In the genomic region with DNA sequence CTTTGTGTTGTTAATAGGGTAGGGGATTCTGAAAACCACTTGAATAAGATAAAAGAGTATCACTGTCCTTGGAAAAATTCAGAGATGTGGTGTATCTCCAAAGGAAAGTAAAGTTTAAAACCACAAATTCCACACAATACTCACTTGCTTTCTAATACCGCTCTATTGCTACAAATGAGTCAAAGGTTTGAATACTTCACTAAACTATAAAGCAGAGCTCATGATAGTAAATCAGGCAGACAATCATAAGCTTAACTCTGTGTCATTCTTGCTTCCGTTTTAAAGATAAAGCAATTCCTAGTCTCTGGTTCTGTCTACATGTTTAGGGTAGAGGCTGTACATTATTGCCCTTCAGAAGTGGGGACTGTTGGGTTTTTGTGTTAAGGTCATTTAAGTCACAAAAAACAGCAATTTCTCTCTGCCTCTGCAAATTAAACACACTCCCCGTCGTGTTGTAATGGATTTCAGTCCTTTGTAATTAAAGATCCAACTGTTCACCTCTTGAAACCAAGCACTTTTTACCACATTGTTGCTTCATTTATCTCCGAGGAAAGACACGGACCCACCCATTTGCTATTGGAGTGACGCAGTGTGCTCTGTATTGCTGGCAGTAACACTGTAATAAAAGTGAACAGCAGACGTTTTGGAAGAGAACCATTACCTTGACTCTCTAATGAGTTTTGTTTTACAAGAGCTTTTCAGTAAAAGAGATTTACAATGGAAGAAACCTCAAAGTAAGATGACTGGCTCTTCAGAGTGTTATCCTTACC, we compare ENCODE assay signal across 15 cellular contexts.
A peak's percentile ranks its signal among the peaks of the same experiment; 100 is the strongest.
DNase-seq lines count a peak whose midpoint lies in the region; TF ChIP-seq lines count a peak whose summit lies in the region.
"Had no signal": no experiment of that assay in that cellular context is flagged by ENCODE, and none has a peak within 500 bp of the region (broad histone marks: within the 10 kb centered on the region; RNA-seq: fewer than 3 reads in every experiment).

No MANE protein-coding gene starts in this region.

- no peaks in the 10 kb centered on the region for H3K9me3 ChIP-seq in mesenchymal stem cell (ENCODE audit: control insufficient read depth, low read length)
- H3K9me3 ChIP-seq: BLaER1 treated with 17β-estradiol and CSF1 and Interleukin-3, amounts not matched to agents 10 nM and 100 nM; prostate gland; upper lobe of right lung had no signal

- no peak overlapping the region for H3K4me2 ChIP-seq in mesenchymal stem cell (ENCODE audit: low read length, poor library complexity, severe bottlenecking)

- H3K36me3 Mint-ChIP-seq in brain: no peaks in the 10 kb centered on the region
- H3K36me3 Mint-ChIP-seq: activated naive CD8-positive, alpha-beta T cell; T-cell had no signal

- no peaks in the 10 kb centered on the region for H3K27me3 ChIP-seq in mesenchymal stem cell (ENCODE audit: control insufficient read depth in 1 of 2, insufficient read depth in 1 of 2, low read length in 2 of 2)
- H3K27me3 ChIP-seq: BLaER1 treated with 17β-estradiol and CSF1 and Interleukin-3, amounts not matched to agents 10 nM and 100 nM; upper lobe of right lung had no signal

- DNase-seq in NCI-H2227 (lab: John Stamatoyannopoulos, UW; ENCODE audit: unreplicated experiment) (peak; percentile 39), mesenchymal stem cell (peak; percentile 80), stromal cell of bone marrow (ENCODE audit: low read depth) (peak; percentile 16), islet precursor cell (no peak), COR-L47 (lab: John Stamatoyannopoulos, UW) (no peak), NCI-H1092 treated with DMSO at 0.1 percent for 48 hours (lab: John Stamatoyannopoulos, UW) (no peak)
- DNase-seq: activated CD8-positive, alpha-beta memory T cell treated with anti-CD3 and anti-CD28 coated beads, Interleukin-2, amount 50 U/mL, for 48 hours; stimulated activated CD4-positive, alpha-beta T cell treated with anti-CD3 and anti-CD28 coated beads, Interleukin-1b, Interleukin-23, amount 100 ng/mL, for 48 hours; T-cell; upper lobe of right lung had no signal

- H2AFZ ChIP-seq in mesenchymal stem cell (ENCODE audit: low read depth, low read length): no peak overlapping the region

- H2AK5ac ChIP-seq in mesenchymal stem cell (ENCODE audit: low read length, severe bottlenecking): no peak overlapping the region

- H3K79me1 ChIP-seq in mesenchymal stem cell (replicated peaks; ENCODE audit: low read length, poor library complexity, severe bottlenecking): no peaks in the 10 kb centered on the region

- no peak overlapping the region for H2BK5ac ChIP-seq in mesenchymal stem cell (ENCODE audit: low read depth, low read length, poor library complexity, severe bottlenecking)

- no peak overlapping the region for H2BK15ac ChIP-seq in mesenchymal stem cell (ENCODE audit: low read depth, poor library complexity, severe bottlenecking)

- no peaks in the 10 kb centered on the region for H3K4me1 ChIP-seq in mesenchymal stem cell (ENCODE audit: control insufficient read depth, insufficient read depth, low read depth, low read length)
- H3K4me1 ChIP-seq: prostate gland, upper lobe of right lung had no signal

- WGBS in mesenchymal stem cell: 0% methylated on average over 8 of the region's 8 CpGs

- no peaks in the 10 kb centered on the region for H3K27me3 Mint-ChIP-seq in brain
- H3K27me3 Mint-ChIP-seq: activated naive CD8-positive, alpha-beta T cell; T-cell had no signal

- no peaks in the 10 kb centered on the region for H3K36me3 ChIP-seq in mesenchymal stem cell (ENCODE audit: control insufficient read depth in 1 of 2, insufficient read depth in 2 of 2, low read depth in 1 of 2, low read length in 2 of 2)
- H3K36me3 ChIP-seq: BLaER1 treated with 17β-estradiol and CSF1 and Interleukin-3, amounts not matched to agents 10 nM and 100 nM; prostate gland; upper lobe of right lung had no signal

- no peak overlapping the region for H2BK12ac ChIP-seq in mesenchymal stem cell (ENCODE audit: low read length in 2 of 2)

- peak overlapping the region in 2 of 5 experiments; percentile 15 to 29 for H3K4me3 Mint-ChIP-seq in brain
- H3K4me3 Mint-ChIP-seq: activated naive CD8-positive, alpha-beta T cell; T-cell had no signal

- peak overlapping the region; percentile 0 for H3K27ac ChIP-seq in mesenchymal stem cell (ENCODE audit: low read length, poor library complexity, severe bottlenecking)
- H3K27ac ChIP-seq: BLaER1 treated with 17β-estradiol and CSF1 and Interleukin-3, amounts not matched to agents 10 nM and 100 nM; prostate gland; upper lobe of right lung had no signal

- H3K18ac ChIP-seq in mesenchymal stem cell (ENCODE audit: low read depth in 1 of 2, low read length in 2 of 2): no peak overlapping the region

- no peak overlapping the region for H4K8ac ChIP-seq in mesenchymal stem cell (ENCODE audit: low read length)

- peaks cover 21% of the 10 kb centered on the region for H3K4me1 Mint-ChIP-seq in brain
- H3K4me1 Mint-ChIP-seq: T-cell had no signal

- TF ChIP-seq CTCF in brain (conservative IDR thresholded peaks at IDR 0.05): no peak

- H3K14ac ChIP-seq in mesenchymal stem cell (ENCODE audit: low read length in 2 of 2): no peak overlapping the region

- H3K9me3 Mint-ChIP-seq in brain: peaks cover 0 to 2% (median 1%) of the 10 kb centered on the region in 5 experiments

- peak overlapping the region in 3 of 5 experiments; percentile 65 to 78 (median 66) for H3K27ac Mint-ChIP-seq in brain
- H3K27ac Mint-ChIP-seq: activated naive CD8-positive, alpha-beta T cell; T-cell had no signal

- H3K4me3 ChIP-seq in mesenchymal stem cell (ENCODE audit: insufficient read depth in 1 of 2, low read depth in 1 of 2, low read length in 2 of 2): peak overlapping the region in 1 of 2 experiments; percentile 67
- H3K4me3 ChIP-seq: BLaER1 treated with 17β-estradiol and CSF1 and Interleukin-3, amounts not matched to agents 10 nM and 100 nM; GM12878; prostate gland; upper lobe of right lung had no signal

- no peak overlapping the region for H3K23ac ChIP-seq in mesenchymal stem cell (ENCODE audit: low read length in 2 of 2)

- H2BK120ac ChIP-seq in mesenchymal stem cell (ENCODE audit: low read depth, low read length): no peak overlapping the region

- no peak overlapping the region for H4K91ac ChIP-seq in mesenchymal stem cell (ENCODE audit: low read length)

- H3K4ac ChIP-seq in mesenchymal stem cell (ENCODE audit: low read depth in 1 of 2, low read length in 2 of 2): no peak overlapping the region

- H3K9ac ChIP-seq in mesenchymal stem cell (ENCODE audit: low read length): peak overlapping the region; percentile 90
- H3K9ac ChIP-seq: BLaER1 treated with 17β-estradiol and CSF1 and Interleukin-3, amounts not matched to agents 10 nM and 100 nM had no signal

Comparison
In these comparisons a context has a peak if more than half of its experiments do, and no peak if none do; other contexts are left out.
1. DNase-seq: peak in NCI-H2227 (single experiment), mesenchymal stem cell (single experiment) and stromal cell of bone marrow (single experiment); none in islet precursor cell (single experiment), COR-L47 (single experiment) and NCI-H1092 treated with DMSO at 0.1 percent for 48 hours (single experiment).